ENCODE assay signal across 1 cellular context in the genomic region with DNA sequence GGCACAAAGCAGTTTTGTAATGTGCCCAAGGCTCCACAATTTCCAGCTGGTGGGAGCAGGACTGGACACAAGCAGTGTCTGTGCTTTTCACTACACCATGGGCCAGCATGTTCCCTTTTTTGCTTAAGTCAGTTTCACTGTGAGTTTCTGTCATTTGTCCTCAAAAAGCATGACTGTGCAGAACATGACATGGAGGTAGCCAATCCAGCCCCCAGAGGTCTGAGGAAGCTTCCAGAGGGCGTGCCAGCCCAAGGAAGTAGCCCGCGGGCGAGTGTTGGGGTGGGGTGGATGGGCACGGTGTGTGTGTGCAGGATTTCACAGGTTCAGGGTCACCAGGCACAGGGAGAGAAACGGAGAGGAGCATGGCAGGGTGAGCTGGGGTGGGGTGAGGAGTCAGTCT.
TF ChIP-seq lines count a peak whose summit lies in the region.

No MANE protein-coding gene starts in this region.

TF ChIP-seq in K562, 482 proteins besides CTCF, POLR2A, EP300 and RAD21 (continued from another document):
- TF ChIP-seq, protein P1, sequence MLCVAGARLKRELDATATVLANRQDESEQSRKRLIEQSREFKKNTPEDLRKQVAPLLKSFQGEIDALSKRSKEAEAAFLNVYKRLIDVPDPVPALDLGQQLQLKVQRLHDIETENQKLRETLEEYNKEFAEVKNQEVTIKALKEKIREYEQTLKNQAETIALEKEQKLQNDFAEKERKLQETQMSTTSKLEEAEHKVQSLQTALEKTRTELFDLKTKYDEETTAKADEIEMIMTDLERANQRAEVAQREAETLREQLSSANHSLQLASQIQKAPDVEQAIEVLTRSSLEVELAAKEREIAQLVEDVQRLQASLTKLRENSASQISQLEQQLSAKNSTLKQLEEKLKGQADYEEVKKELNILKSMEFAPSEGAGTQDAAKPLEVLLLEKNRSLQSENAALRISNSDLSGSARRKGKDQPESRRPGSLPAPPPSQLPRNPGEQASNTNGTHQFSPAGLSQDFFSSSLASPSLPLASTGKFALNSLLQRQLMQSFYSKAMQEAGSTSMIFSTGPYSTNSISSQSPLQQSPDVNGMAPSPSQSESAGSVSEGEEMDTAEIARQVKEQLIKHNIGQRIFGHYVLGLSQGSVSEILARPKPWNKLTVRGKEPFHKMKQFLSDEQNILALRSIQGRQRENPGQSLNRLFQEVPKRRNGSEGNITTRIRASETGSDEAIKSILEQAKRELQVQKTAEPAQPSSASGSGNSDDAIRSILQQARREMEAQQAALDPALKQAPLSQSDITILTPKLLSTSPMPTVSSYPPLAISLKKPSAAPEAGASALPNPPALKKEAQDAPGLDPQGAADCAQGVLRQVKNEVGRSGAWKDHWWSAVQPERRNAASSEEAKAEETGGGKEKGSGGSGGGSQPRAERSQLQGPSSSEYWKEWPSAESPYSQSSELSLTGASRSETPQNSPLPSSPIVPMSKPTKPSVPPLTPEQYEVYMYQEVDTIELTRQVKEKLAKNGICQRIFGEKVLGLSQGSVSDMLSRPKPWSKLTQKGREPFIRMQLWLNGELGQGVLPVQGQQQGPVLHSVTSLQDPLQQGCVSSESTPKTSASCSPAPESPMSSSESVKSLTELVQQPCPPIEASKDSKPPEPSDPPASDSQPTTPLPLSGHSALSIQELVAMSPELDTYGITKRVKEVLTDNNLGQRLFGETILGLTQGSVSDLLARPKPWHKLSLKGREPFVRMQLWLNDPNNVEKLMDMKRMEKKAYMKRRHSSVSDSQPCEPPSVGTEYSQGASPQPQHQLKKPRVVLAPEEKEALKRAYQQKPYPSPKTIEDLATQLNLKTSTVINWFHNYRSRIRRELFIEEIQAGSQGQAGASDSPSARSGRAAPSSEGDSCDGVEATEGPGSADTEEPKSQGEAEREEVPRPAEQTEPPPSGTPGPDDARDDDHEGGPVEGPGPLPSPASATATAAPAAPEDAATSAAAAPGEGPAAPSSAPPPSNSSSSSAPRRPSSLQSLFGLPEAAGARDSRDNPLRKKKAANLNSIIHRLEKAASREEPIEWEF (CRISPR knock-in tag; IDR thresholded peaks at IDR 0.05) = no peak
- TF ChIP-seq ZFP30 (CRISPR knock-in tag; IDR thresholded peaks at IDR 0.05; ENCODE audit: borderline replicate concordance) (no peak), TAF7 (tag; IDR thresholded peaks at IDR 0.05) (no peak), ZBTB11 (CRISPR knock-in tag; IDR thresholded peaks at IDR 0.05) (peak in 1 of 3 experiments; percentile 40; a peak in 1 of 6 replicates), GABPA (tag; conservative IDR thresholded peaks at IDR 0.05; ENCODE audit: low read depth) (no peak)
TF ChIP-seq in K562: peak in this region for 18.
